8 cellular contexts compared by ENCODE assay signal in the genomic region with DNA sequence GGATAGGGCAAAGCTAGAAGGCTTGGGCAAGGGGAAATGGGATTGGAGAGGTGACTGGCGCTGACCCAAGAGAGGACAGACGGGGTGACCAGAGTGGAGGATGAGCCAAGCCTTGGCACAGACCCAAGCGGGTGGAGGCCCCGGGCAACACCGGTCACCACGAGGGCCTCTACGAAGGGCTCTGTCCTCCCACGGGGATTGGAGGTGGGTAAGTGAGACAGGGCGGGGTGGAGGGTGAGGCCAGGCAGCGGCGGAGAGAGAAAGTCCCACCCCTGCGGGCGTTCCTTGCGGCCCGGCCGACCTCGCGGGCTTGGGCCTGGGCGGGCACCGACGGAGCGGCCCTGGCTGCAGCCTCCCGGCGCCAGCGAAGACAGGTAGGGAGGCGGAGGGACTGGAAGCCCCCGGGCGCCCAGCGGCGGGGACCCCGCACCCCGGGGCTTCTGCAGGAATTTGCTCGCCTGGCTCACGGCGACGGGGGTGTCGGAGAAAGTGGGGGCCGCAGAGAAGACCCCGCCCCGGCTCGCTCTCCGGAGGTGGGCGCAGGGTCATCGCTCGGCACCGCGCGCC. TPM values are rescaled to one million over a fixed set of nuclear protein-coding genes. Genes with fewer than 3 reads are reported as not detected.
DNase-seq lines count a peak whose midpoint lies in the region; ATAC-seq and TF ChIP-seq lines count a peak whose summit lies in the region.

A gene with protein sequence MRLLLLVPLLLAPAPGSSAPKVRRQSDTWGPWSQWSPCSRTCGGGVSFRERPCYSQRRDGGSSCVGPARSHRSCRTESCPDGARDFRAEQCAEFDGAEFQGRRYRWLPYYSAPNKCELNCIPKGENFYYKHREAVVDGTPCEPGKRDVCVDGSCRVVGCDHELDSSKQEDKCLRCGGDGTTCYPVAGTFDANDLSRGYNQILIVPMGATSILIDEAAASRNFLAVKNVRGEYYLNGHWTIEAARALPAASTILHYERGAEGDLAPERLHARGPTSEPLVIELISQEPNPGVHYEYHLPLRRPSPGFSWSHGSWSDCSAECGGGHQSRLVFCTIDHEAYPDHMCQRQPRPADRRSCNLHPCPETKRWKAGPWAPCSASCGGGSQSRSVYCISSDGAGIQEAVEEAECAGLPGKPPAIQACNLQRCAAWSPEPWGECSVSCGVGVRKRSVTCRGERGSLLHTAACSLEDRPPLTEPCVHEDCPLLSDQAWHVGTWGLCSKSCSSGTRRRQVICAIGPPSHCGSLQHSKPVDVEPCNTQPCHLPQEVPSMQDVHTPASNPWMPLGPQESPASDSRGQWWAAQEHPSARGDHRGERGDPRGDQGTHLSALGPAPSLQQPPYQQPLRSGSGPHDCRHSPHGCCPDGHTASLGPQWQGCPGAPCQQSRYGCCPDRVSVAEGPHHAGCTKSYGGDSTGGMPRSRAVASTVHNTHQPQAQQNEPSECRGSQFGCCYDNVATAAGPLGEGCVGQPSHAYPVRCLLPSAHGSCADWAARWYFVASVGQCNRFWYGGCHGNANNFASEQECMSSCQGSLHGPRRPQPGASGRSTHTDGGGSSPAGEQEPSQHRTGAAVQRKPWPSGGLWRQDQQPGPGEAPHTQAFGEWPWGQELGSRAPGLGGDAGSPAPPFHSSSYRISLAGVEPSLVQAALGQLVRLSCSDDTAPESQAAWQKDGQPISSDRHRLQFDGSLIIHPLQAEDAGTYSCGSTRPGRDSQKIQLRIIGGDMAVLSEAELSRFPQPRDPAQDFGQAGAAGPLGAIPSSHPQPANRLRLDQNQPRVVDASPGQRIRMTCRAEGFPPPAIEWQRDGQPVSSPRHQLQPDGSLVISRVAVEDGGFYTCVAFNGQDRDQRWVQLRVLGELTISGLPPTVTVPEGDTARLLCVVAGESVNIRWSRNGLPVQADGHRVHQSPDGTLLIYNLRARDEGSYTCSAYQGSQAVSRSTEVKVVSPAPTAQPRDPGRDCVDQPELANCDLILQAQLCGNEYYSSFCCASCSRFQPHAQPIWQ (plus strand): TSS at position 288 of the 567 bp plus-strand sequence. CDS start 2,273 bp downstream, outside the sequence.

- no peaks in the 10 kb centered on the region for H3K9me3 Mint-ChIP-seq in T-helper 2 cell treated with Interferon-gamma antibody and Interleukin-4, amounts not matched to agents 5 μg/mL and 100 μg/mL, for 36 hours
- peaks cover 2% of the 10 kb centered on the region for H3K9me3 Mint-ChIP-seq in neural progenitor cell

- no peak for TF ChIP-seq POLR2A in esophagus squamous epithelium (IDR thresholded peaks at IDR 0.05)

- H3K4me1 Mint-ChIP-seq in T-helper 2 cell treated with Interferon-gamma antibody and Interleukin-4, amounts not matched to agents 5 μg/mL and 100 μg/mL, for 36 hours (ENCODE audit: low read depth): peaks cover 9% of the 10 kb centered on the region
- H3K4me1 Mint-ChIP-seq in neural progenitor cell: peaks cover 60% of the 10 kb centered on the region

- H3K27ac Mint-ChIP-seq in T-helper 2 cell treated with Interferon-gamma antibody and Interleukin-4, amounts not matched to agents 5 μg/mL and 100 μg/mL, for 36 hours: peak within 1 kb of the TSS; percentile 34
- H3K27ac Mint-ChIP-seq in neural progenitor cell: no peak within 1 kb of the TSS

- peaks cover 43 to 59% (median 48%) of the 10 kb centered on the region in 3 donors for H3K4me1 ChIP-seq in esophagus squamous epithelium
- peaks cover 74% of the 10 kb centered on the region for H3K4me1 ChIP-seq in neural progenitor cell

- intact Hi-C loops in esophagus squamous epithelium (cut with DNase I): no loop called here

- TF ChIP-seq CTCF in esophagus squamous epithelium (IDR thresholded peaks at IDR 0.05) (no peak), neural progenitor cell (IDR thresholded peaks at IDR 0.05) (no peak)

- H3K27ac ChIP-seq in esophagus squamous epithelium (peak within 1 kb of the TSS; percentile 29 to 80 (median 54)), neural progenitor cell (no peak within 1 kb of the TSS)

- H3K9ac ChIP-seq in neural progenitor cell: peak within 1 kb of the TSS; percentile 4

- H3K79me2 ChIP-seq in neural progenitor cell (ENCODE audit: low read depth): peaks cover 13% of the 10 kb centered on the region

- H3K36me3 ChIP-seq in esophagus squamous epithelium (no peaks in the 10 kb centered on the region), neural progenitor cell (no peaks in the 10 kb centered on the region)

- H2AFZ ChIP-seq in neural progenitor cell (replicated peaks): peak within 1 kb of the TSS; percentile 90

- no peak for ATAC-seq in HG02970 (IDR thresholded peaks at IDR 0.05; ENCODE audit: low FRiP score, unreplicated experiment)
- no peak for ATAC-seq in GM21619 (IDR thresholded peaks at IDR 0.05; ENCODE audit: unreplicated experiment)

- H4K20me1 ChIP-seq in neural progenitor cell (ENCODE audit: low read depth): peaks cover 9% of the 10 kb centered on the region

- peaks cover 40% of the 10 kb centered on the region for H3F3A ChIP-seq in neural progenitor cell (ENCODE audit: low read depth)

- H3K9me3 ChIP-seq in esophagus squamous epithelium (no peaks in the 10 kb centered on the region), neural progenitor cell (ENCODE audit: low read depth) (no peaks in the 10 kb centered on the region)

- no peak for DNase-seq in T-helper 2 cell treated with Interferon-gamma antibody and Interleukin-4, amounts not matched to agents 5 μg/mL and 100 μg/mL, for 36 hours (ENCODE audit: low spot score)
- no peak for DNase-seq in T-helper 2 cell
- peak; percentile 53 for DNase-seq in RPMI8226
- DNase-seq in esophagus squamous epithelium (lab: John Stamatoyannopoulos, UW): no peak
- DNase-seq in neural progenitor cell (ENCODE audit: low spot score): peak; percentile 61
- no peak for DNase-seq in dedifferentiated amniotic fluid mesenchymal stem cell (ENCODE audit: extremely low spot score)

- peaks cover 2% of the 10 kb centered on the region for H3K36me3 Mint-ChIP-seq in T-helper 2 cell treated with Interferon-gamma antibody and Interleukin-4, amounts not matched to agents 5 μg/mL and 100 μg/mL, for 36 hours (ENCODE audit: low read depth)
- no peaks in the 10 kb centered on the region for H3K36me3 Mint-ChIP-seq in neural progenitor cell

- WGBS in esophagus squamous epithelium, 2 donors: 3 to 7% methylated on average over 15 to 17 of the region's 48 CpGs

- H3K4me3 Mint-ChIP-seq in T-helper 2 cell treated with Interferon-gamma antibody and Interleukin-4, amounts not matched to agents 5 μg/mL and 100 μg/mL, for 36 hours: peak within 1 kb of the TSS; percentile 60
- peak within 1 kb of the TSS; percentile 79 for H3K4me3 Mint-ChIP-seq in neural progenitor cell

- H3K4me3 ChIP-seq in esophagus squamous epithelium: peak within 1 kb of the TSS; percentile 49 to 75 (median 58)
- peak within 1 kb of the TSS; percentile 71 for H3K4me3 ChIP-seq in neural progenitor cell

- H3K4me2 ChIP-seq in neural progenitor cell: peak within 1 kb of the TSS; percentile 81

- H3K27me3 ChIP-seq in esophagus squamous epithelium (peaks cover 0 to 76% (median 0%) of the 10 kb centered on the region in 4 donors), neural progenitor cell (peaks cover 49% of the 10 kb centered on the region)

- peaks cover 78% of the 10 kb centered on the region for H3K27me3 Mint-ChIP-seq in T-helper 2 cell treated with Interferon-gamma antibody and Interleukin-4, amounts not matched to agents 5 μg/mL and 100 μg/mL, for 36 hours (ENCODE audit: low read depth)
- H3K27me3 Mint-ChIP-seq in neural progenitor cell (ENCODE audit: insufficient read depth, low read depth): peaks cover 40% of the 10 kb centered on the region

RNA-seq across cellular contexts. Expression of the gene that starts here (rescaled TPM):
- total RNA-seq in esophagus squamous epithelium (10 to 100 TPM in 1 of 4 donors, 1 to 10 TPM in 3; 2.2 to 12.6 (median 5.4) TPM), neural progenitor cell (ENCODE audit: low replicate concordance) (17.3 and 23.7 TPM in 2 replicates)

Comparison
In these comparisons a context has a peak if more than half of its experiments do, and no peak if none do; other contexts are left out.
1. DNase-seq: peak in RPMI8226 (single experiment) and neural progenitor cell (single experiment); none in T-helper 2 cell treated with Interferon-gamma antibody and Interleukin-4, amounts not matched to agents 5 μg/mL and 100 μg/mL, for 36 hours (single experiment), T-helper 2 cell (0 of 5), esophagus squamous epithelium (single experiment) and dedifferentiated amniotic fluid mesenchymal stem cell (single experiment).